ENCODE assay signal across 22 cellular contexts in the genomic region with DNA sequence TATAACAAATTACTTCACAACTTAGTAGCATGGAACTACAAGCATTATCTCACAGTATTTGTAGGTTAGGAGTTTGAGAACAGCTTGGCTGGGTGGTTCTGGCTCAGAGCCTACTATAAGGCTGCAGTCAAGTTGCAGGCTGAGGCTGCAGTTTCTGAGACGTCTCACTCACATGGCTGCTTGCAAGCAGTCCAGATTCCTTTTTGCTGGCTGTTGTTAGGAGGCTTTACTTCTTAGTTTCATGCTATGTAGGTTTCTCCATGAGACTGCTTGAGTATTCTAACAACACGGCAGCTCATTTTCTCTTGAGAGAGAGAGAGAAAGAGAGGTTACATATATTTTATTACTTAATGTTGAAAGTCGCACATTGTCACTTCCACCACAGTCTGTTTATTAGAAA.
DNase-seq lines count a peak whose midpoint lies in the region; ATAC-seq and TF ChIP-seq lines count a peak whose summit lies in the region.
"Had no signal": no experiment of that assay in that cellular context is flagged by ENCODE, and none has a peak within 500 bp of the region (broad histone marks: within the 10 kb centered on the region; RNA-seq: fewer than 3 reads in every experiment).

No MANE protein-coding gene starts in this region.

- H3K36me3 ChIP-seq in endodermal cell (ENCODE audit: control insufficient read depth, insufficient read depth, low read length) (no peaks in the 10 kb centered on the region), neural progenitor cell (no peaks in the 10 kb centered on the region)
- H3K36me3 ChIP-seq: WERI-Rb-1 had no signal

- TF ChIP-seq CTCF in endodermal cell (conservative IDR thresholded peaks at IDR 0.05) (no peak), neural progenitor cell (IDR thresholded peaks at IDR 0.05) (no peak)

- CTCF ChIA-PET in activated CD8-positive, alpha-beta T cell treated with anti-CD3 and anti-CD28 coated beads, Interleukin-2, amount 10 ng/mL, durations not matched to agents 7 days and 5 days (lab: Charles Lee): no interaction called here

- H3K27ac ChIP-seq in endodermal cell (ENCODE audit: low read depth, low read length): peak overlapping the region; percentile 36
- H3K27ac ChIP-seq in neural progenitor cell: no peak overlapping the region
- H3K27ac ChIP-seq: HL-60, psoas muscle, WERI-Rb-1 had no signal

- no peak overlapping the region for H3K4me3 Mint-ChIP-seq in endodermal cell
- no peak overlapping the region for H3K4me3 Mint-ChIP-seq in neural progenitor cell
- H3K4me3 Mint-ChIP-seq in activated CD8-positive, alpha-beta T cell treated with anti-CD3 and anti-CD28 coated beads, Interleukin-2, amount 10 ng/mL, durations not matched to agents 7 days and 5 days: no peak overlapping the region
- H3K4me3 Mint-ChIP-seq in immature natural killer cell: no peak overlapping the region
- H3K4me3 Mint-ChIP-seq: activated CD4-positive, alpha-beta memory T cell treated with anti-CD3 and anti-CD28 coated beads for 36 hours; H9; memory B cell; natural killer cell; T-helper 1 cell treated with Interleukin-12 subunit alpha and Interleukin-12 subunit beta and Interleukin-4 antibody, amounts not matched to agents 30 μg/mL and 1 μg/mL, for 36 hours had no signal

- no peaks in the 10 kb centered on the region for H3K27me3 Mint-ChIP-seq in endodermal cell (ENCODE audit: insufficient read depth)
- peaks cover 3% of the 10 kb centered on the region for H3K27me3 Mint-ChIP-seq in neural progenitor cell (ENCODE audit: insufficient read depth, low read depth)
- no peaks in the 10 kb centered on the region for H3K27me3 Mint-ChIP-seq in activated CD8-positive, alpha-beta T cell treated with anti-CD3 and anti-CD28 coated beads, Interleukin-2, amount 10 ng/mL, durations not matched to agents 7 days and 5 days (ENCODE audit: low read depth)
- H3K27me3 Mint-ChIP-seq in immature natural killer cell (ENCODE audit: low read depth in 3 of 3): no peaks in the 10 kb centered on the region
- H3K27me3 Mint-ChIP-seq: activated CD4-positive, alpha-beta memory T cell treated with anti-CD3 and anti-CD28 coated beads for 36 hours; memory B cell had no signal

- H3K79me2 ChIP-seq in neural progenitor cell (ENCODE audit: low read depth): no peaks in the 10 kb centered on the region

- H3K27me3 ChIP-seq in endodermal cell (ENCODE audit: control insufficient read depth, insufficient read depth, low read length, poor library complexity, severe bottlenecking) (no peaks in the 10 kb centered on the region), neural progenitor cell (no peaks in the 10 kb centered on the region)

- no peak overlapping the region for H3K9ac ChIP-seq in endodermal cell (ENCODE audit: extremely low read depth, low read length, poor library complexity, severe bottlenecking)
- no peak overlapping the region for H3K9ac ChIP-seq in neural progenitor cell

- no peaks in the 10 kb centered on the region for H3F3A ChIP-seq in neural progenitor cell (ENCODE audit: low read depth)

- H3K4me2 ChIP-seq in neural progenitor cell: no peak overlapping the region

- H3K27ac Mint-ChIP-seq in endodermal cell (no peak overlapping the region), neural progenitor cell (no peak overlapping the region), immature natural killer cell (no peak overlapping the region)
- H3K27ac Mint-ChIP-seq in activated CD8-positive, alpha-beta T cell treated with anti-CD3 and anti-CD28 coated beads, Interleukin-2, amount 10 ng/mL, durations not matched to agents 7 days and 5 days: no peak overlapping the region
- H3K27ac Mint-ChIP-seq: activated CD4-positive, alpha-beta memory T cell treated with anti-CD3 and anti-CD28 coated beads for 36 hours; memory B cell; natural killer cell; T-helper 1 cell treated with Interleukin-12 subunit alpha and Interleukin-12 subunit beta and Interleukin-4 antibody, amounts not matched to agents 30 μg/mL and 1 μg/mL, for 36 hours had no signal

- 33 to 81% methylated on average over 1 to 2 of the region's 3 CpGs for WGBS in endodermal cell (ENCODE audit: insufficient coverage in 1 of 2, insufficient read length in 1 of 2), 2 experiments

- POLR2A ChIA-PET in activated CD8-positive, alpha-beta T cell treated with anti-CD3 and anti-CD28 coated beads, Interleukin-2, amount 10 ng/mL, durations not matched to agents 7 days and 5 days (lab: Charles Lee): no interaction called here

- H3K4me1 Mint-ChIP-seq in endodermal cell: peaks cover 9% of the 10 kb centered on the region
- peaks cover 5% of the 10 kb centered on the region for H3K4me1 Mint-ChIP-seq in neural progenitor cell
- no peaks in the 10 kb centered on the region for H3K4me1 Mint-ChIP-seq in activated CD8-positive, alpha-beta T cell treated with anti-CD3 and anti-CD28 coated beads, Interleukin-2, amount 10 ng/mL, durations not matched to agents 7 days and 5 days (ENCODE audit: low read depth)
- H3K4me1 Mint-ChIP-seq in immature natural killer cell: no peaks in the 10 kb centered on the region
- H3K4me1 Mint-ChIP-seq: H9, memory B cell, natural killer cell had no signal

- no peaks in the 10 kb centered on the region for H4K20me1 ChIP-seq in neural progenitor cell (ENCODE audit: low read depth)

- H3K9me3 ChIP-seq in endodermal cell (ENCODE audit: control insufficient read depth, low read length): no peaks in the 10 kb centered on the region
- no peaks in the 10 kb centered on the region for H3K9me3 ChIP-seq in neural progenitor cell (ENCODE audit: low read depth)
- H3K9me3 ChIP-seq: psoas muscle had no signal

- H3K9me3 Mint-ChIP-seq in endodermal cell: no peaks in the 10 kb centered on the region
- no peaks in the 10 kb centered on the region for H3K9me3 Mint-ChIP-seq in neural progenitor cell
- H3K9me3 Mint-ChIP-seq in activated CD8-positive, alpha-beta T cell treated with anti-CD3 and anti-CD28 coated beads, Interleukin-2, amount 10 ng/mL, durations not matched to agents 7 days and 5 days (ENCODE audit: insufficient read depth): peaks cover 5% of the 10 kb centered on the region
- peaks cover 3 to 32% (median 9%) of the 10 kb centered on the region in 6 donors for H3K9me3 Mint-ChIP-seq in immature natural killer cell
- H3K9me3 Mint-ChIP-seq: H9; T-helper 1 cell treated with Interleukin-12 subunit alpha and Interleukin-12 subunit beta and Interleukin-4 antibody, amounts not matched to agents 30 μg/mL and 1 μg/mL, for 36 hours had no signal

- peak; percentile 92 for DNase-seq in DMS 273 treated with DMSO at 0.1 percent for 48 hours (lab: John Stamatoyannopoulos, UW)
- peak; percentile 1 for DNase-seq in NCI-H460 (ENCODE audit: extremely low read depth, low read depth)
- peak; percentile 50 for DNase-seq in endodermal cell
- peak; percentile 29 for DNase-seq in neural progenitor cell (ENCODE audit: low spot score)
- DNase-seq in stimulated activated CD4-positive, alpha-beta T cell treated with anti-CD3 and anti-CD28 coated beads, Interleukin-12 subunit alpha, Interleukin-12 subunit beta, amount 100 ng/mL, for 4 hours: no peak
- DNase-seq in activated CD8-positive, alpha-beta T cell treated with anti-CD3 and anti-CD28 coated beads, Interleukin-2, amount 10 ng/mL, durations not matched to agents 7 days and 5 days: no peak
- no peak for DNase-seq in immature natural killer cell
- DNase-seq in C1 segment of cervical spinal cord (lab: John Stamatoyannopoulos, UW): no peak
- DNase-seq: activated CD4-positive, alpha-beta memory T cell treated with anti-CD3 and anti-CD28 coated beads for 36 hours; activated naive CD4-positive, alpha-beta T cell treated with Interleukin-2 at 50 U/mL for 16 hours; DMS153; GF-D8; H9; IMR-90; natural killer cell; NCI-H345; psoas muscle; SIG-M5; WERI-Rb-1 had no signal

- no peak for ATAC-seq in activated CD8-positive, alpha-beta T cell treated with anti-CD3 and anti-CD28 coated beads, Interleukin-2, amount 10 ng/mL, durations not matched to agents 7 days and 5 days
- ATAC-seq: natural killer cell, psoas muscle had no signal

- H3K36me3 Mint-ChIP-seq in endodermal cell (ENCODE audit: low read depth) (no peaks in the 10 kb centered on the region), neural progenitor cell (no peaks in the 10 kb centered on the region), immature natural killer cell (no peaks in the 10 kb centered on the region)
- H3K36me3 Mint-ChIP-seq in activated CD8-positive, alpha-beta T cell treated with anti-CD3 and anti-CD28 coated beads, Interleukin-2, amount 10 ng/mL, durations not matched to agents 7 days and 5 days (ENCODE audit: low read depth): no peaks in the 10 kb centered on the region
- H3K36me3 Mint-ChIP-seq: activated CD4-positive, alpha-beta memory T cell treated with anti-CD3 and anti-CD28 coated beads for 36 hours; memory B cell; natural killer cell had no signal

- peaks cover 2% of the 10 kb centered on the region for H3K4me1 ChIP-seq in endodermal cell (ENCODE audit: control insufficient read depth, insufficient read depth, low read length)
- H3K4me1 ChIP-seq in neural progenitor cell: no peaks in the 10 kb centered on the region
- H3K4me1 ChIP-seq: psoas muscle had no signal

- H3K4me3 ChIP-seq in endodermal cell (ENCODE audit: low read length): no peak overlapping the region
- H3K4me3 ChIP-seq in neural progenitor cell: no peak overlapping the region
- H3K4me3 ChIP-seq: psoas muscle had no signal

- peak overlapping the region; percentile 91 for H2AFZ ChIP-seq in neural progenitor cell (replicated peaks)

Comparison
In these comparisons a context has a peak if more than half of its experiments do, and no peak if none do; other contexts are left out.
1. DNase-seq: peak in DMS 273 treated with DMSO at 0.1 percent for 48 hours (single experiment), NCI-H460 (single experiment), endodermal cell (single experiment) and neural progenitor cell (single experiment); none in stimulated activated CD4-positive, alpha-beta T cell treated with anti-CD3 and anti-CD28 coated beads, Interleukin-12 subunit alpha, Interleukin-12 subunit beta, amount 100 ng/mL, for 4 hours (single experiment), activated CD8-positive, alpha-beta T cell treated with anti-CD3 and anti-CD28 coated beads, Interleukin-2, amount 10 ng/mL, durations not matched to agents 7 days and 5 days (single experiment), immature natural killer cell (0 of 3) and C1 segment of cervical spinal cord (0 of 14).